23 cellular contexts compared by ENCODE assay signal in genomic region chr22:43417555-43417954, GRCh38. TPM values are rescaled to one million over a fixed set of nuclear protein-coding genes. Genes with fewer than 3 reads are reported as not detected.
"Had no signal": no experiment of that assay in that cellular context is flagged by ENCODE, and none has a peak within 500 bp of the region (broad histone marks: within the 10 kb centered on the region; RNA-seq: fewer than 3 reads in every experiment).

No MANE protein-coding gene starts in this region.

- H3K9ac ChIP-seq: SK-N-SH had no signal

- DNase-seq: IMR-90, Karpas-422, KG1, MG63, NCI-H1092, NCI-H1105 treated with DMSO at 0.1 percent for 48 hours, NCI-H1417 treated with DMSO at 0.1 percent for 48 hours, NCI-H146, NCI-H1694 treated with DMSO at 0.1 percent for 48 hours, NCI-H1930, NCI-H2081 treated with DMSO at 0.1 percent for 48 hours, NCI-H2171, NCI-H226, NCI-H446, NCI-H510A, NCI-H524 treated with DMSO at 0.1 percent for 48 hours, NCI-H69, NCI-H774, RPMI8226, SHP77, SK-N-SH had no signal

- ATAC-seq: HepG2 had no signal

- H3K4me3 ChIP-seq: MG63 had no signal

- H3K9me3 ChIP-seq: MG63, SK-N-SH had no signal

- H3K36me3 ChIP-seq: MG63 had no signal

- H3K4me2 ChIP-seq: SK-N-SH had no signal

RNA-seq across cellular contexts. Expression of gene MPPED1, which starts 5.7 kb away (rescaled TPM):
- total RNA-seq: HepG2, HT1080, IMR-90 had no signal
- polyA plus RNA-seq: IMR-90 had no signal
